ENCODE assay signal across 8 cellular contexts in genomic region chr11:73142128-73142377, GRCh38. TPM values are rescaled to one million over a fixed set of nuclear protein-coding genes. Genes with fewer than 3 reads are reported as not detected.
DNase-seq lines count a peak whose midpoint lies in the region; ATAC-seq and TF ChIP-seq lines count a peak whose summit lies in the region.

TSS of gene FCHSD2 (minus strand) at chr11:73142318. CDS start at chr11:73141877, 441 bp downstream.

- H3K9me3 ChIP-seq in A673 (ENCODE audit: low read depth, low read length, poor library complexity, severe bottlenecking) (no peaks in the 10 kb centered on the region), mammary epithelial cell (replicated peaks; ENCODE audit: insufficient read depth, low read length) (no peaks in the 10 kb centered on the region), thymus (ENCODE audit: control insufficient read depth) (no peaks in the 10 kb centered on the region)

- BruUV-seq in A673 (replicated peaks; lab: Mats Ljungman, UMichigan), result no TSS peak
- no TSS peak for BruUV-seq in mammary epithelial cell (replicated peaks; lab: Mats Ljungman, UMichigan)

- in situ Hi-C loops in mammary epithelial cell (cut with MboI; ENCODE audit: low sequenced_read_pairs in 2 of 2), result no loop called here

- peak within 1 kb of the TSS; percentile 83 for H3K9ac ChIP-seq in mammary epithelial cell (ENCODE audit: insufficient read depth, low read length)

- peak within 1 kb of the TSS; percentile 98 for H2AFZ ChIP-seq in mammary epithelial cell (ENCODE audit: low read depth, low read length)

- H3K79me2 ChIP-seq in mammary epithelial cell (ENCODE audit: insufficient read depth, low read length), result peaks cover 43% of the 10 kb centered on the region

- DNase-seq in A673 (ENCODE audit: low spot score), result no peak
- DNase-seq in mammary epithelial cell, result no peak
- no peak for DNase-seq in lower leg skin (ENCODE audit: low spot score in 2 of 2)
- no peak for DNase-seq in medulla oblongata (ENCODE audit: extremely low spot score)
- DNase-seq in HuH-7.5 (ENCODE audit: low spot score), result no peak
- DNase-seq in NCI-H2171 (lab: John Stamatoyannopoulos, UW), result no peak

- H3K4me3 ChIP-seq in A673 (ENCODE audit: low read depth, low read length, poor library complexity, severe bottlenecking), result peak within 1 kb of the TSS; percentile 98
- H3K4me3 ChIP-seq in mammary epithelial cell (replicated peaks in 1 of 3; ENCODE audit: insufficient read depth in 1 of 3, low read depth in 2 of 3, low read length in 3 of 3), result peak within 1 kb of the TSS; percentile 92 to 99 (median 98)
- peak within 1 kb of the TSS; percentile 91 for H3K4me3 ChIP-seq in lower leg skin (ENCODE audit: low read depth, poor library complexity, severe bottlenecking)
- H3K4me3 ChIP-seq in thymus (ENCODE audit: low read length), result peak within 1 kb of the TSS; percentile 91

- TF ChIP-seq POLR2A in lower leg skin (IDR thresholded peaks at IDR 0.05), result no peak

- intact Hi-C loops in A673 (cut with micrococcal nuclease; ENCODE audit: unreplicated experiment), result loop anchor here (10.0 kb wide), 1 partner anchor 207 kb away; no protein-coding TSS in a partner anchor
- intact Hi-C loops in mammary epithelial cell (cut with micrococcal nuclease), result loop anchor here (1.0 to 5.0 kb wide), 3 partner anchors 35 to 218 kb away; no protein-coding TSS in a partner anchor
- intact Hi-C loops in lower leg skin (cut with DNase I; ENCODE audit: low total_unique reads), result no loop called here

- no peaks in the 10 kb centered on the region for H4K20me1 ChIP-seq in mammary epithelial cell (ENCODE audit: insufficient read depth, low read length)

- no CpG with 5 or more reads among the region's 35 CpGs for WGBS in mammary epithelial cell (ENCODE audit: low coverage, missing lambda C conversion rate)
- 0 to 1% methylated on average over 12 to 18 of the region's 35 CpGs for WGBS in lower leg skin, 2 donors
- WGBS in thymus, result under 1% methylated on average over 35 of the region's 35 CpGs

- CTCF ChIA-PET in A673 (lab: Charles Lee) (interaction anchor here (0.6 kb wide), 1 partner anchor 309 kb away, joined by 7 read pairs; no protein-coding TSS in a partner anchor), mammary epithelial cell (lab: Charles Lee; ENCODE audit: low non-redundant PET) (interaction anchor here (0.8 kb wide), 2 partner anchors 30 to 217 kb away, joined by 3 to 12 read pairs; no protein-coding TSS in a partner anchor)

- H3K27ac ChIP-seq in A673 (ENCODE audit: low read depth, low read length, poor library complexity, severe bottlenecking), result peak within 1 kb of the TSS; percentile 90
- H3K27ac ChIP-seq in mammary epithelial cell (ENCODE audit: insufficient read depth, low read depth, low read length), result peak within 1 kb of the TSS; percentile 73
- H3K27ac ChIP-seq in thymus (ENCODE audit: low read depth), result peak within 1 kb of the TSS; percentile 96

- H3K4me2 ChIP-seq in mammary epithelial cell (ENCODE audit: insufficient read depth, low read depth, low read length), result peak within 1 kb of the TSS; percentile 91

- dilution Hi-C loops in mammary epithelial cell (cut with HindIII; ENCODE audit: low sequenced_read_pairs), result no loop called here

- H3K36me3 ChIP-seq in A673 (ENCODE audit: insufficient read depth, low read length, poor library complexity, severe bottlenecking) (no peaks in the 10 kb centered on the region), mammary epithelial cell (ENCODE audit: insufficient read depth, low read length) (no peaks in the 10 kb centered on the region), thymus (ENCODE audit: control insufficient read depth, insufficient read depth) (no peaks in the 10 kb centered on the region)

- ATAC-seq in HG03457 (IDR thresholded peaks at IDR 0.05; ENCODE audit: unreplicated experiment), result peak; percentile 21

- TF ChIP-seq CTCF in A673 (conservative IDR thresholded peaks at IDR 0.05; ENCODE audit: low read depth, low read length) (no peak), mammary epithelial cell (conservative IDR thresholded peaks at IDR 0.05 in 1 of 2, IDR thresholded peaks at IDR 0.05 in 1 of 2; ENCODE audit: extremely low read depth in 1 of 2, insufficient read depth in 1 of 2, low read depth in 1 of 2, low read length in 2 of 2) (no peak), lower leg skin (IDR thresholded peaks at IDR 0.05) (no peak)

- POLR2A ChIA-PET in A673 (lab: Charles Lee; ENCODE audit: low non-redundant PET), result interaction anchor here (0.6 kb wide), 1 partner anchor 414 kb away, joined by 5 read pairs; no protein-coding TSS in a partner anchor

- H3K4me1 ChIP-seq in A673 (ENCODE audit: insufficient read depth, low read length, poor library complexity, severe bottlenecking) (peaks cover 15% of the 10 kb centered on the region), mammary epithelial cell (ENCODE audit: insufficient read depth, low read length) (peaks cover 20% of the 10 kb centered on the region), thymus (ENCODE audit: control insufficient read depth, insufficient read depth, low read length) (peaks cover 24% of the 10 kb centered on the region)

- H3K27me3 ChIP-seq in A673 (replicated peaks; ENCODE audit: insufficient read depth, low read depth, low read length, poor library complexity), result no peaks in the 10 kb centered on the region
- H3K27me3 ChIP-seq in mammary epithelial cell (ENCODE audit: insufficient read depth, low read length), result no peaks in the 10 kb centered on the region
- no peaks in the 10 kb centered on the region for H3K27me3 ChIP-seq in thymus (ENCODE audit: control insufficient read depth, insufficient read depth)

RNA-seq across cellular contexts. Expression of gene FCHSD2, which starts in this region (rescaled TPM):
- total RNA-seq in A673 (2021) (40.0 and 44.7 TPM in 2 replicates), mammary epithelial cell (10 to 100 TPM in 1 of 2 donors, 1 to 10 TPM in 1; 6.0 to 37.2 TPM), lower leg skin (10 to 100 TPM in 1 of 4 donors, 1 to 10 TPM in 3; 6.7 to 14.7 (median 8.5) TPM)
- polyA plus RNA-seq in mammary epithelial cell (11.7 TPM), thymus (22.3 TPM)
- 9.5 TPM for polyA minus RNA-seq in mammary epithelial cell
